ENCODE assay signal across 12 cellular contexts in genomic region chr12:46402861-46403731, GRCh38. TPM values are rescaled to one million over a fixed set of nuclear protein-coding genes. Genes with fewer than 3 reads are reported as not detected.
DNase-seq lines count a peak whose midpoint lies in the region; ATAC-seq, FAIRE-seq and TF ChIP-seq lines count a peak whose summit lies in the region.
"Had no signal": no experiment of that assay in that cellular context is flagged by ENCODE, and none has a peak within 500 bp of the region (broad histone marks: within the 10 kb centered on the region; RNA-seq: fewer than 3 reads in every experiment).

No MANE protein-coding gene starts in this region.

- ATAC-seq in heart right ventricle (peak in 1 of 8 donors; percentile 36), left cardiac atrium (no peak), aorta (ENCODE audit: low FRiP score) (peak; percentile 64), HG03460 (IDR thresholded peaks at IDR 0.05; ENCODE audit: unreplicated experiment) (no peak), GM21515 (IDR thresholded peaks at IDR 0.05; ENCODE audit: unreplicated experiment) (no peak)

- H3K36me3 ChIP-seq in heart right ventricle, result no peaks in the 10 kb centered on the region
- no peaks in the 10 kb centered on the region for H3K36me3 ChIP-seq in bronchial epithelial cell (ENCODE audit: control insufficient read depth, insufficient read depth, low read length)
- H3K36me3 ChIP-seq in aorta (ENCODE audit: control insufficient read depth in 1 of 2, insufficient read depth in 2 of 2, low read length in 1 of 2), result no peaks in the 10 kb centered on the region

- TF ChIP-seq CTCF in heart right ventricle (IDR thresholded peaks at IDR 0.05) (no peak), bronchial epithelial cell (IDR thresholded peaks at IDR 0.05; ENCODE audit: insufficient read depth, low read length, severe bottlenecking) (no peak), mesothelial cell of epicardium (IDR thresholded peaks at IDR 0.05; ENCODE audit: unreplicated experiment) (no peak)

- H3K27ac ChIP-seq in heart right ventricle (peak overlapping the region in 6 of 10 donors; percentile 3 to 37 (median 26)), aorta (ENCODE audit: low read depth in 1 of 2, low read length in 2 of 2) (peak overlapping the region in 1 of 2 donors; percentile 82)
- H3K27ac ChIP-seq: psoas muscle had no signal

- H3K27me3 Mint-ChIP-seq in mesothelial cell of epicardium (ENCODE audit: low read depth), result no peaks in the 10 kb centered on the region

- intact Hi-C loops in heart right ventricle (cut with DNase I), result no loop called here
- intact Hi-C loops in left cardiac atrium (cut with DNase I), result no loop called here
- intact Hi-C loops in aorta (cut with DNase I), result loop anchor here in 1 of 2 donors (5.0 kb wide), 1 partner anchor 34 kb away; no protein-coding TSS in a partner anchor

- DNase-seq in heart right ventricle (no peak), left cardiac atrium (no peak), bronchial epithelial cell (ENCODE audit: low read depth) (peak; percentile 58), mesothelial cell of epicardium (ENCODE audit: low spot score in 2 of 2, unreplicated experiment in 2 of 2) (no peak), aorta (no peak), NCI-H2171 treated with DMSO at 0.1 percent for 48 hours (lab: John Stamatoyannopoulos, UW) (no peak)
- DNase-seq: activated effector memory CD4-positive, alpha-beta T cell treated with Interleukin-2 at 50 U/mL for 16 hours; effector CD8-positive, alpha-beta T cell; NCI-H1092 treated with DMSO at 0.1 percent for 48 hours had no signal

- peak overlapping the region; percentile 88 for H3K27ac Mint-ChIP-seq in mesothelial cell of epicardium

- H3K4me1 ChIP-seq in heart right ventricle (peaks cover 3 to 48% (median 20%) of the 10 kb centered on the region in 9 donors), aorta (ENCODE audit: control insufficient read depth in 1 of 2, insufficient read depth in 2 of 2, low read length in 2 of 2) (peaks cover 0 to 4% of the 10 kb centered on the region in 2 donors)

- WGBS in heart right ventricle, 2 donors, result 54 to 55% methylated on average over 4 of the region's 4 CpGs
- WGBS in aorta, 2 donors, result 24 to 25% methylated on average over 4 of the region's 4 CpGs

- peaks cover 37% of the 10 kb centered on the region for H3K4me1 Mint-ChIP-seq in mesothelial cell of epicardium

- peaks cover 6% of the 10 kb centered on the region for H3K9me3 Mint-ChIP-seq in mesothelial cell of epicardium

- H3K27me3 ChIP-seq in heart right ventricle, result no peaks in the 10 kb centered on the region
- H3K27me3 ChIP-seq in bronchial epithelial cell (ENCODE audit: control insufficient read depth, insufficient read depth, low read length), result no peaks in the 10 kb centered on the region
- no peaks in the 10 kb centered on the region for H3K27me3 ChIP-seq in aorta (ENCODE audit: control insufficient read depth in 1 of 2, insufficient read depth in 2 of 2, low read length in 1 of 2)

- FAIRE-seq in bronchial epithelial cell (lab: Jason Lieb, UNC), result no peak

- H3K4me3 ChIP-seq in heart right ventricle, result no peak overlapping the region
- H3K4me3 ChIP-seq in bronchial epithelial cell (ENCODE audit: low read depth, low read length), result no peak overlapping the region
- H3K4me3 ChIP-seq in aorta (ENCODE audit: low read length in 2 of 2), result no peak overlapping the region
- H3K4me3 ChIP-seq: psoas muscle had no signal

- no peak overlapping the region for H3K4me3 Mint-ChIP-seq in mesothelial cell of epicardium

- no peaks in the 10 kb centered on the region for H3K9me3 ChIP-seq in heart right ventricle
- no peaks in the 10 kb centered on the region for H3K9me3 ChIP-seq in aorta (ENCODE audit: control insufficient read depth, low read length)
- H3K9me3 ChIP-seq: psoas muscle had no signal

- peaks cover 7% of the 10 kb centered on the region for H3K36me3 Mint-ChIP-seq in mesothelial cell of epicardium

RNA-seq across cellular contexts. Expression of gene SLC38A2, which starts 30.5 kb away (rescaled TPM):
- total RNA-seq in heart right ventricle (100 to 1,000 TPM in 8 of 10 donors, 10 to 100 TPM in 2; 82.1 to 203 (median 110) TPM), left cardiac atrium (100 to 1,000 TPM; 122 to 202 TPM), bronchial epithelial cell (530 and 1,114 TPM in 2 replicates), mesothelial cell of epicardium (256 to 274 TPM (median 261 TPM) in 3 replicates), aorta (100 to 1,000 TPM; 329 to 405 TPM)
- polyA plus RNA-seq in heart right ventricle (10 to 100 TPM; 65.3 to 90.0 TPM), aorta (100 to 1,000 TPM in 1 of 2 donors, 10 to 100 TPM in 1; 46.0 to 206 TPM)
